ENCODE assay signal across 8 cellular contexts in genomic region chr1:179876289-179876715, GRCh38. TPM values are rescaled to one million over a fixed set of nuclear protein-coding genes. Genes with fewer than 3 reads are reported as not detected.
A peak's percentile ranks its signal among the peaks of the same experiment; 100 is the strongest.
DNase-seq lines count a peak whose midpoint lies in the region; ATAC-seq and TF ChIP-seq lines count a peak whose summit lies in the region.

No MANE protein-coding gene starts in this region.

- H3K4me3 ChIP-seq in CD4-positive, CD25-positive, alpha-beta regulatory T cell (ENCODE audit: low read depth, low read length), result peak overlapping the region; percentile 98
- peak overlapping the region; percentile 77 for H3K4me3 ChIP-seq in coronary artery

- H3K9me3 ChIP-seq in CD4-positive, CD25-positive, alpha-beta regulatory T cell (ENCODE audit: control insufficient read depth in 2 of 2, low read length in 2 of 2), result no peaks in the 10 kb centered on the region

- H3K4me1 ChIP-seq in CD4-positive, CD25-positive, alpha-beta regulatory T cell (ENCODE audit: control insufficient read depth, insufficient read depth, low read length, poor library complexity, severe bottlenecking), result peaks cover 22% of the 10 kb centered on the region

- DNase-seq in CD4-positive, CD25-positive, alpha-beta regulatory T cell, result peak in 1 of 3 donors; percentile 52
- peak; percentile 54 for DNase-seq in NAMALWA (ENCODE audit: low spot score)
- DNase-seq in coronary artery (ENCODE audit: low spot score), result no peak
- DNase-seq in natural killer cell, result no peak
- DNase-seq in NCI-H2227 (lab: John Stamatoyannopoulos, UW; ENCODE audit: unreplicated experiment), result no peak
- no peak for DNase-seq in NCI-H128 (lab: John Stamatoyannopoulos, UW; ENCODE audit: unreplicated experiment)
- no peak for DNase-seq in iPS-NIHi7 (ENCODE audit: extremely low spot score)

- H3K36me3 ChIP-seq in CD4-positive, CD25-positive, alpha-beta regulatory T cell (ENCODE audit: control insufficient read depth, insufficient read depth, low read length), result peaks cover 13% of the 10 kb centered on the region

- intact Hi-C loops in natural killer cell (cut with micrococcal nuclease), result no loop called here

- peak overlapping the region in 2 of 3 donors; percentile 75 to 95 for H3K27ac Mint-ChIP-seq in CD4-positive, CD25-positive, alpha-beta regulatory T cell
- H3K27ac Mint-ChIP-seq in natural killer cell, result peak overlapping the region; percentile 29 to 86

- H3K27ac ChIP-seq in CD4-positive, CD25-positive, alpha-beta regulatory T cell (ENCODE audit: insufficient read depth, low read length, poor library complexity, severe bottlenecking), result no peak overlapping the region
- no peak overlapping the region for H3K27ac ChIP-seq in coronary artery

- H3K27me3 ChIP-seq in CD4-positive, CD25-positive, alpha-beta regulatory T cell (ENCODE audit: control insufficient read depth, insufficient read depth, low read length), result no peaks in the 10 kb centered on the region

- TF ChIP-seq CTCF in coronary artery (IDR thresholded peaks at IDR 0.05) (no peak), natural killer cell (IDR thresholded peaks at IDR 0.05) (no peak)

- H3K4me1 Mint-ChIP-seq in CD4-positive, CD25-positive, alpha-beta regulatory T cell, result peaks cover 33 to 69% (median 42%) of the 10 kb centered on the region in 4 donors
- peaks cover 41 to 42% of the 10 kb centered on the region in 2 donors for H3K4me1 Mint-ChIP-seq in natural killer cell

- no peak for ATAC-seq in CD4-positive, CD25-positive, alpha-beta regulatory T cell (ENCODE audit: low read depth in 2 of 2)
- ATAC-seq in natural killer cell (no peak), GM19328 (IDR thresholded peaks at IDR 0.05; ENCODE audit: unreplicated experiment) (no peak)

- H3K4me3 Mint-ChIP-seq in CD4-positive, CD25-positive, alpha-beta regulatory T cell, result peak overlapping the region; percentile 92 to 99 (median 95)
- H3K4me3 Mint-ChIP-seq in natural killer cell, result peak overlapping the region; percentile 93

- H3K27me3 Mint-ChIP-seq in CD4-positive, CD25-positive, alpha-beta regulatory T cell, result no peaks in the 10 kb centered on the region
- no peaks in the 10 kb centered on the region for H3K27me3 Mint-ChIP-seq in natural killer cell (ENCODE audit: low read depth in 2 of 2)

- H3K9me3 Mint-ChIP-seq in CD4-positive, CD25-positive, alpha-beta regulatory T cell, result no peaks in the 10 kb centered on the region
- no peaks in the 10 kb centered on the region for H3K9me3 Mint-ChIP-seq in natural killer cell

- H3K36me3 Mint-ChIP-seq in CD4-positive, CD25-positive, alpha-beta regulatory T cell, result peaks cover 8% of the 10 kb centered on the region
- H3K36me3 Mint-ChIP-seq in natural killer cell, result peaks cover 7% of the 10 kb centered on the region

RNA-seq across cellular contexts. Expression of gene TOR1AIP2, which starts 1.3 kb away (rescaled TPM):
- total RNA-seq in CD4-positive, CD25-positive, alpha-beta regulatory T cell, result 81.0 TPM
- 10 to 100 TPM in 3 of 4 donors, 1 to 10 TPM in 1; 8.1 to 16.5 (median 12.2) TPM for polyA plus RNA-seq in CD4-positive, CD25-positive, alpha-beta regulatory T cell
- total RNA-seq in natural killer cell, result 10 to 100 TPM; 68.6 to 74.2 (median 71.7) TPM

RNA-seq across cellular contexts. Expression of gene TOR1AIP1, which starts 5.8 kb away (rescaled TPM):
- 90.6 TPM for total RNA-seq in CD4-positive, CD25-positive, alpha-beta regulatory T cell
- polyA plus RNA-seq in CD4-positive, CD25-positive, alpha-beta regulatory T cell, result 10 to 100 TPM; 70.3 to 94.6 (median 86.0) TPM
- 10 to 100 TPM; 55.6 to 63.9 (median 59.5) TPM for total RNA-seq in natural killer cell
